In genomic region chr17:82568997-82569393, GRCh38 we compare ENCODE assay signal across 1 cellular context.
TF ChIP-seq lines count a peak whose summit lies in the region.

No MANE protein-coding gene starts in this region.

TF ChIP-seq in H1, 55 proteins besides CTCF, POLR2A, EP300 and RAD21:
- no peak for TF ChIP-seq CREB1 (IDR thresholded peaks at IDR 0.05)
- TF ChIP-seq EZH2 (IDR thresholded peaks at IDR 0.05; ENCODE audit: low read depth, low read length, severe bottlenecking): no peak
- no peak for TF ChIP-seq FOSL1 (IDR thresholded peaks at IDR 0.05; ENCODE audit: insufficient read depth, low read depth, low read length)
- no peak for TF ChIP-seq POU5F1 (IDR thresholded peaks at IDR 0.05; ENCODE audit: low read depth, low read length)
- TF ChIP-seq CTBP2 (IDR thresholded peaks at IDR 0.05; ENCODE audit: borderline replicate concordance, insufficient read depth, insufficient read length, low read length): no peak
- no peak for TF ChIP-seq SAP30 (IDR thresholded peaks at IDR 0.05; ENCODE audit: insufficient read depth, insufficient replicate concordance, low read length)
- no peak for TF ChIP-seq KDM1A (IDR thresholded peaks at IDR 0.05; ENCODE audit: borderline replicate concordance, low read length)
- no peak for TF ChIP-seq TAF1 (IDR thresholded peaks at IDR 0.05; ENCODE audit: low read depth, low read length)
- TF ChIP-seq MAFK (IDR thresholded peaks at IDR 0.05; ENCODE audit: low read depth, low read length): no peak
- no peak for TF ChIP-seq SIRT6 (IDR thresholded peaks at IDR 0.05; ENCODE audit: low read length)
- TF ChIP-seq TBP (IDR thresholded peaks at IDR 0.05; ENCODE audit: low read depth, low read length): no peak
- TF ChIP-seq HDAC2 (IDR thresholded peaks at IDR 0.05; ENCODE audit: borderline replicate concordance in 1 of 2, low read depth in 2 of 2, low read length in 2 of 2): no peak
- no peak for TF ChIP-seq RNF2 (IDR thresholded peaks at IDR 0.05; ENCODE audit: borderline replicate concordance, low read depth, low read length, missing control alignments, poor library complexity, severe bottlenecking)
- TF ChIP-seq BRCA1 (IDR thresholded peaks at IDR 0.05; ENCODE audit: low read depth, low read length): no peak
- no peak for TF ChIP-seq SP4 (IDR thresholded peaks at IDR 0.05; ENCODE audit: low read length)
- TF ChIP-seq GTF2F1 (IDR thresholded peaks at IDR 0.05; ENCODE audit: borderline replicate concordance, low read depth, low read length): no peak
- TF ChIP-seq RXRA (IDR thresholded peaks at IDR 0.05; ENCODE audit: insufficient read depth, low read depth, low read length): no peak
- no peak for TF ChIP-seq CBX8 (IDR thresholded peaks at IDR 0.05; ENCODE audit: borderline replicate concordance, low read depth, low read length)
TF ChIP-seq in H1: peak in this region for 0.
